Comparison of ENCODE assay signal across 14 cellular contexts in genomic region chr9:567128-567745, GRCh38.
A peak's percentile ranks its signal among the peaks of the same experiment; 100 is the strongest.
DNase-seq lines count a peak whose midpoint lies in the region; ATAC-seq, FAIRE-seq and TF ChIP-seq lines count a peak whose summit lies in the region.
"Had no signal": no experiment of that assay in that cellular context is flagged by ENCODE, and none has a peak within 500 bp of the region (broad histone marks: within the 10 kb centered on the region; RNA-seq: fewer than 3 reads in every experiment).

No MANE protein-coding gene starts in this region.

- H3K4me1 ChIP-seq in GM12878 (ENCODE audit: control insufficient read depth, insufficient read depth, low read length) (no peaks in the 10 kb centered on the region), gastrocnemius medialis (peaks cover 0 to 12% of the 10 kb centered on the region in 2 donors)

- H3K9ac ChIP-seq in GM12878 (ENCODE audit: control insufficient read depth, insufficient read depth, low read length), result no peak overlapping the region

- no peak for TF ChIP-seq CTCF in GM12878 (IDR thresholded peaks at IDR 0.05 in 2 of 3, conservative IDR thresholded peaks at IDR 0.05 in 1 of 3; ENCODE audit: control insufficient read depth in 2 of 3, extremely low read depth in 1 of 3, insufficient read depth in 1 of 3, low read depth in 3 of 3, low read length in 3 of 3)
- TF ChIP-seq CTCF in gastrocnemius medialis (IDR thresholded peaks at IDR 0.05 in 4 of 5, conservative IDR thresholded peaks at IDR 0.05 in 1 of 5), result no peak

- CTCF ChIA-PET in GM12878 (lab: Yijun Ruan, JAX), result interaction anchor here (0.7 to 0.9 kb wide), 2 partner anchors 16 to 36 kb away, joined by 3 read pairs; no protein-coding TSS in a partner anchor

- H3K27ac ChIP-seq in GM12878 (ENCODE audit: control insufficient read depth, insufficient read depth) (no peak overlapping the region), gastrocnemius medialis (no peak overlapping the region)

- SMC1A ChIA-PET in GM12878 (lab: Charles Lee; ENCODE audit: uncharacterized antibody, unreplicated experiment), result no interaction called here

- TF ChIP-seq EP300 in GM12878 (IDR thresholded peaks at IDR 0.05; ENCODE audit: borderline replicate concordance in 1 of 2, control insufficient read depth in 1 of 2, low read depth in 2 of 2, low read length in 2 of 2), result peak in 1 of 2 experiments; percentile 62; a peak in 2 of 4 replicates

- FAIRE-seq in GM12878 (lab: Jason Lieb, UNC), result peak; percentile 89

- WGBS in GM12878 (ENCODE audit: insufficient coverage, insufficient replicate concordance, low lambda C conversion rate, missing lambda C conversion rate), result 34% methylated on average over 4 of the region's 4 CpGs

- H3K4me2 ChIP-seq in GM12878 (ENCODE audit: control insufficient read depth, insufficient read depth), result no peak overlapping the region

- H3K79me2 ChIP-seq in GM12878 (ENCODE audit: control insufficient read depth, insufficient read depth, low read length), result no peaks in the 10 kb centered on the region

- H3K36me3 ChIP-seq in GM12878 (ENCODE audit: control insufficient read depth in 2 of 2, insufficient read depth in 2 of 2, low read length in 1 of 2), result no peaks in the 10 kb centered on the region
- no peaks in the 10 kb centered on the region for H3K36me3 ChIP-seq in gastrocnemius medialis

- H3K27me3 ChIP-seq in GM12878 (replicated peaks in 1 of 2; ENCODE audit: control insufficient read depth in 2 of 2, insufficient read depth in 2 of 2, low read length in 1 of 2) (peaks cover 0 to 3% of the 10 kb centered on the region in 2 experiments; a peak in 1 of 4 replicates), gastrocnemius medialis (no peaks in the 10 kb centered on the region)

- H3K4me3 ChIP-seq in GM12878, result no peak overlapping the region
- H3K4me3 ChIP-seq in gastrocnemius medialis, result no peak overlapping the region

- no peak overlapping the region for H2AFZ ChIP-seq in GM12878 (ENCODE audit: control insufficient read depth, low read depth, low read length)

- POLR2A ChIA-PET in GM12878 (lab: Charles Lee), result no interaction called here

- no peaks in the 10 kb centered on the region for H4K20me1 ChIP-seq in GM12878 (ENCODE audit: control insufficient read depth, insufficient read depth)

- RAD21 ChIA-PET in GM12878 (lab: Charles Lee; ENCODE audit: unreplicated experiment), result no interaction called here

- intact Hi-C loops in GM12878 (cut with micrococcal nuclease; ENCODE audit: unreplicated experiment) (no loop called here), gastrocnemius medialis (cut with DNase I; ENCODE audit: low total_unique reads) (no loop called here)

- H3K9me3 ChIP-seq in GM12878 (replicated peaks; ENCODE audit: control insufficient read depth, insufficient read depth, low read length) (no peaks in the 10 kb centered on the region; the same call in 2 of the 3 replicates), gastrocnemius medialis (no peaks in the 10 kb centered on the region)
- H3K9me3 ChIP-seq: Caco-2 had no signal

- in situ Hi-C loops in GM12878 (cut with MboI), result loop anchor here (10.0 kb wide), 1 partner anchor 62 kb away; the partner anchor contains the start of gene KANK1
- in situ Hi-C loops in gastrocnemius medialis (cut with MboI; ENCODE audit: low sequenced_read_pairs in 4 of 4), result no loop called here

- ATAC-seq in GM18508 (IDR thresholded peaks at IDR 0.05; ENCODE audit: insufficient read depth, unreplicated experiment) (peak; percentile 85), GM21447 (IDR thresholded peaks at IDR 0.05; ENCODE audit: unreplicated experiment) (peak; percentile 94), HG03175 (IDR thresholded peaks at IDR 0.05; ENCODE audit: unreplicated experiment) (peak; percentile 85), GM12878 (peak; percentile 95), gastrocnemius medialis (no peak)
- ATAC-seq: activated T-helper 17 cell treated with anti-CD3 and anti-CD28 coated beads, Interleukin-2, amount 50 U/mL, for 72 hours; HCT116 had no signal

- TF ChIP-seq POLR2A in GM12878 (IDR thresholded peaks at IDR 0.05; ENCODE audit: low read depth, low read length) (no peak), gastrocnemius medialis (IDR thresholded peaks at IDR 0.05) (no peak)

- DNase-seq in GM12878 (ENCODE audit: low read depth, low spot score) (peak; percentile 3), gastrocnemius medialis (no peak), NCI-H2029 (lab: John Stamatoyannopoulos, UW) (no peak), NCI-H748 (lab: John Stamatoyannopoulos, UW; ENCODE audit: unreplicated experiment) (no peak)
- no peak for DNase-seq in stimulated activated CD4-positive, alpha-beta T cell treated with anti-CD3 and anti-CD28 coated beads, Interleukin-2, amount 100 ng/mL, for 24 hours
- DNase-seq: Caco-2; effector memory CD4-positive, alpha-beta T cell; NCI-H1436 treated with DMSO at 0.1 percent for 48 hours; occipital lobe had no signal

- BruUV-seq in GM12878 (replicated peaks; lab: Mats Ljungman, UMichigan), result no TSS peak

- no peak for TF ChIP-seq RAD21 in GM12878 (IDR thresholded peaks at IDR 0.05; ENCODE audit: insufficient read depth, low read depth, low read length)

TF ChIP-seq in GM12878, 131 proteins besides CTCF, POLR2A, EP300 and RAD21 (continues in another document):
- TF ChIP-seq SMAD5 (IDR thresholded peaks at IDR 0.05; ENCODE audit: low read depth) (no peak), RB1 (IDR thresholded peaks at IDR 0.05; ENCODE audit: borderline replicate concordance) (no peak), POLR2AphosphoS5 (IDR thresholded peaks at IDR 0.05; ENCODE audit: low read length) (no peak), ELK1 (IDR thresholded peaks at IDR 0.05; ENCODE audit: low read depth, low read length) (no peak), PAX5 (IDR thresholded peaks at IDR 0.05; ENCODE audit: borderline replicate concordance, low read depth, low read length) (peak; percentile 36; the same call in 1 of the 2 replicates), NKRF (conservative IDR thresholded peaks at IDR 0.05) (no peak), DPF2 (IDR thresholded peaks at IDR 0.05) (peak; percentile 62), RUNX3 (IDR thresholded peaks at IDR 0.05; ENCODE audit: low read length) (no peak), SPI1 (IDR thresholded peaks at IDR 0.05; ENCODE audit: borderline replicate concordance, insufficient read depth, low read depth, low read length) (peak; percentile 99), JUND (IDR thresholded peaks at IDR 0.05; ENCODE audit: low read depth, low read length) (no peak)
- TF ChIP-seq, protein P1, sequence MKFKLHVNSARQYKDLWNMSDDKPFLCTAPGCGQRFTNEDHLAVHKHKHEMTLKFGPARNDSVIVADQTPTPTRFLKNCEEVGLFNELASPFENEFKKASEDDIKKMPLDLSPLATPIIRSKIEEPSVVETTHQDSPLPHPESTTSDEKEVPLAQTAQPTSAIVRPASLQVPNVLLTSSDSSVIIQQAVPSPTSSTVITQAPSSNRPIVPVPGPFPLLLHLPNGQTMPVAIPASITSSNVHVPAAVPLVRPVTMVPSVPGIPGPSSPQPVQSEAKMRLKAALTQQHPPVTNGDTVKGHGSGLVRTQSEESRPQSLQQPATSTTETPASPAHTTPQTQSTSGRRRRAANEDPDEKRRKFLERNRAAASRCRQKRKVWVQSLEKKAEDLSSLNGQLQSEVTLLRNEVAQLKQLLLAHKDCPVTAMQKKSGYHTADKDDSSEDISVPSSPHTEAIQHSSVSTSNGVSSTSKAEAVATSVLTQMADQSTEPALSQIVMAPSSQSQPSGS (IDR thresholded peaks at IDR 0.05; ENCODE audit: low read length), result no peak
- TF ChIP-seq, protein P2, sequence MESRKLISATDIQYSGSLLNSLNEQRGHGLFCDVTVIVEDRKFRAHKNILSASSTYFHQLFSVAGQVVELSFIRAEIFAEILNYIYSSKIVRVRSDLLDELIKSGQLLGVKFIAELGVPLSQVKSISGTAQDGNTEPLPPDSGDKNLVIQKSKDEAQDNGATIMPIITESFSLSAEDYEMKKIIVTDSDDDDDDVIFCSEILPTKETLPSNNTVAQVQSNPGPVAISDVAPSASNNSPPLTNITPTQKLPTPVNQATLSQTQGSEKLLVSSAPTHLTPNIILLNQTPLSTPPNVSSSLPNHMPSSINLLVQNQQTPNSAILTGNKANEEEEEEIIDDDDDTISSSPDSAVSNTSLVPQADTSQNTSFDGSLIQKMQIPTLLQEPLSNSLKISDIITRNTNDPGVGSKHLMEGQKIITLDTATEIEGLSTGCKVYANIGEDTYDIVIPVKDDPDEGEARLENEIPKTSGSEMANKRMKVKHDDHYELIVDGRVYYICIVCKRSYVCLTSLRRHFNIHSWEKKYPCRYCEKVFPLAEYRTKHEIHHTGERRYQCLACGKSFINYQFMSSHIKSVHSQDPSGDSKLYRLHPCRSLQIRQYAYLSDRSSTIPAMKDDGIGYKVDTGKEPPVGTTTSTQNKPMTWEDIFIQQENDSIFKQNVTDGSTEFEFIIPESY (IDR thresholded peaks at IDR 0.05), result no peak

Comparison
In these comparisons a context has a peak if more than half of its experiments do, and no peak if none do; other contexts are left out.
1. ATAC-seq: peak in GM18508 (single experiment), GM21447 (single experiment), HG03175 (single experiment) and GM12878 (single experiment); none in gastrocnemius medialis (0 of 2).